13 cellular contexts compared by ENCODE assay signal in the genomic region with DNA sequence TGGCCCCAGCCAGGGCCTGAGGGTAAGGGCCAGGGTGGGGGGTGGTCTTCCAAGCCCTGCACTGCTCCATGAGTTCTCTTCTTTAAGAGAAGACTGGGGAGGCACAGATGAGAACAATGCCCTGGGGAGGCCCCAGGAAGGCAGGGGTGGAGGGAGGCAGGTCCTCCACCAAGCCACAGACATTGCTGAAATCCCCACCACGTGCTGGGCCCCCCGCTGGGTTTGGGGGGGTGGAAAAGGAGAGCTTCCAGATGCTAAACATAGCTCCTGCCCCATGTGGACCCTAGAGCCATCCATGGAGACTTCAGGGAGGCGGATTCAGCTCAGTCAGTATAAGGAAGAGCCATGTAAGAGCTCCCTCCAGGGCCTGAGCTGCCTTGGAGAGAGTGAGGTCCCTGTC.
DNase-seq lines count a peak whose midpoint lies in the region; ATAC-seq and TF ChIP-seq lines count a peak whose summit lies in the region.
"Had no signal": no experiment of that assay in that cellular context is flagged by ENCODE, and none has a peak within 500 bp of the region (broad histone marks: within the 10 kb centered on the region; RNA-seq: fewer than 3 reads in every experiment).

No MANE protein-coding gene starts in this region.

- H2BK20ac ChIP-seq in IMR-90 (ENCODE audit: low read depth, low read length), result no peak overlapping the region

- no peak overlapping the region for H3K4me3 ChIP-seq in BLaER1 treated with 17β-estradiol and CSF1 and Interleukin-3, amounts not matched to agents 10 nM and 100 nM
- H3K4me3 ChIP-seq in IMR-90 (ENCODE audit: insufficient read depth, low read depth, low read length) (no peak overlapping the region), gastroesophageal sphincter (no peak overlapping the region)

- peaks cover 0 to 3% (median 0%) of the 10 kb centered on the region in 11 experiments; a peak in 1 of 22 replicates for H4K20me1 ChIP-seq in BLaER1 treated with 17β-estradiol and CSF1 and Interleukin-3, amounts not matched to agents 10 nM and 100 nM
- H4K20me1 ChIP-seq in IMR-90 (ENCODE audit: insufficient read depth, low read length), result no peaks in the 10 kb centered on the region

- dilution Hi-C loops in IMR-90 (cut with HindIII; ENCODE audit: low sequenced_read_pairs, unreplicated experiment), result no loop called here

- H3K27me3 ChIP-seq in BLaER1 treated with 17β-estradiol and CSF1 and Interleukin-3, amounts not matched to agents 10 nM and 100 nM, result no peaks in the 10 kb centered on the region
- peaks cover 39% of the 10 kb centered on the region; the same call in 1 of the 2 replicates for H3K27me3 ChIP-seq in IMR-90 (ENCODE audit: control insufficient read depth, insufficient read depth, low read length)
- H3K27me3 ChIP-seq in gastroesophageal sphincter, result peaks cover 50% of the 10 kb centered on the region

- H3K23ac ChIP-seq in IMR-90 (ENCODE audit: low read depth, low read length), result no peak overlapping the region

- no peak overlapping the region for H2BK5ac ChIP-seq in IMR-90 (ENCODE audit: low read depth, low read length, poor library complexity, severe bottlenecking)

- H3K27ac ChIP-seq in BLaER1 treated with 17β-estradiol and CSF1 and Interleukin-3, amounts not matched to agents 10 nM and 100 nM, result no peak overlapping the region
- H3K27ac ChIP-seq in IMR-90 (ENCODE audit: insufficient read depth, low read length), result no peak overlapping the region
- H3K27ac ChIP-seq in gastroesophageal sphincter, result no peak overlapping the region
- H3K27ac ChIP-seq: HL-60 had no signal

- peak overlapping the region; percentile 16 for H2AK9ac ChIP-seq in IMR-90 (replicated peaks; ENCODE audit: low read depth, low read length, poor library complexity)

- WGBS in IMR-90 (ENCODE audit: extremely low coverage in 2 of 2, insufficient read length in 1 of 2), 2 experiments, result no CpG with 5 or more reads among the region's 3 CpGs
- no CpG with 5 or more reads among the region's 3 CpGs for WGBS in gastroesophageal sphincter (ENCODE audit: low coverage in 1 of 2), 2 donors

- H3K18ac ChIP-seq in IMR-90 (ENCODE audit: low read depth, low read length), result no peak overlapping the region

- no peaks in the 10 kb centered on the region for H3K9me1 ChIP-seq in IMR-90 (ENCODE audit: insufficient read depth, low read length)

- TF ChIP-seq CTCF in IMR-90 (conservative IDR thresholded peaks at IDR 0.05; ENCODE audit: low read depth, low read length) (no peak), gastroesophageal sphincter (IDR thresholded peaks at IDR 0.05) (no peak)

- intact Hi-C loops in IMR-90 (cut with micrococcal nuclease), result no loop called here

- TF ChIP-seq POLR2A in IMR-90 (IDR thresholded peaks at IDR 0.05; ENCODE audit: low read depth, low read length) (no peak), gastroesophageal sphincter (IDR thresholded peaks at IDR 0.05) (no peak)

- no peak overlapping the region for H4K5ac ChIP-seq in IMR-90 (ENCODE audit: low read depth, low read length)

- H3K14ac ChIP-seq in IMR-90 (replicated peaks; ENCODE audit: low read depth, low read length), result no peak overlapping the region

- no peak overlapping the region for H2BK15ac ChIP-seq in IMR-90 (ENCODE audit: low read depth, low read length)

- no peak overlapping the region for H2BK120ac ChIP-seq in IMR-90 (ENCODE audit: low read depth, low read length)

- no peak overlapping the region for H2AFZ ChIP-seq in IMR-90 (replicated peaks; ENCODE audit: low read length, poor library complexity)

- H3K36me3 ChIP-seq in BLaER1 treated with 17β-estradiol and CSF1 and Interleukin-3, amounts not matched to agents 10 nM and 100 nM, result no peaks in the 10 kb centered on the region
- H3K36me3 ChIP-seq in IMR-90 (ENCODE audit: control insufficient read depth, insufficient read depth, low read length) (no peaks in the 10 kb centered on the region), gastroesophageal sphincter (no peaks in the 10 kb centered on the region)

- TF ChIP-seq EP300 in gastroesophageal sphincter (IDR thresholded peaks at IDR 0.05), result no peak

- ATAC-seq in IMR-90 (ENCODE audit: low read depth) (no peak), gastroesophageal sphincter (peak; percentile 20)
- ATAC-seq: CD8-positive, alpha-beta T cell had no signal

- H4K8ac ChIP-seq in IMR-90 (ENCODE audit: low read depth in 2 of 2, low read length in 2 of 2), result no peak overlapping the region

- H2AK5ac ChIP-seq in IMR-90 (ENCODE audit: low read depth, low read length), result no peak overlapping the region

- BruUV-seq in IMR-90 (replicated peaks; lab: Mats Ljungman, UMichigan), result no TSS peak

- no peaks in the 10 kb centered on the region for H3K79me1 ChIP-seq in IMR-90 (ENCODE audit: low read depth in 1 of 2, low read length in 2 of 2)

- POLR2A ChIA-PET in IMR-90 (lab: Charles Lee; ENCODE audit: unreplicated experiment), result no interaction called here

- H3K9me3 ChIP-seq in BLaER1 treated with 17β-estradiol and CSF1 and Interleukin-3, amounts not matched to agents 10 nM and 100 nM (replicated peaks in 1 of 11), result no peaks in the 10 kb centered on the region
- H3K9me3 ChIP-seq in IMR-90 (ENCODE audit: control insufficient read depth, insufficient read depth, low read length) (no peaks in the 10 kb centered on the region), gastroesophageal sphincter (no peaks in the 10 kb centered on the region)

- CTCF ChIA-PET in IMR-90 (lab: Yijun Ruan, JAX), result interaction anchor here (0.5 kb wide), 1 partner anchor 32 kb away, joined by 3 read pairs; no protein-coding TSS in a partner anchor

- no peak for DNase-seq in IMR-90
- no peak for DNase-seq in SIG-M5 treated with dmso at 0.1 percent for 504 hours (lab: John Stamatoyannopoulos, UW; ENCODE audit: unreplicated experiment)
- no peak for DNase-seq in ecto neural progenitor cell (ENCODE audit: low spot score)
- DNase-seq in stimulated activated naive CD4-positive, alpha-beta T cell (lab: John Stamatoyannopoulos, UW), result no peak
- DNase-seq: AML-193; Calu3; CD8-positive, alpha-beta T cell; DMS53; H9; KBM-7 had no signal

- peak overlapping the region in 8 of 11 experiments; percentile 32 to 58 (median 48); a peak in 16 of 22 replicates for H3K4me2 ChIP-seq in BLaER1 treated with 17β-estradiol and CSF1 and Interleukin-3, amounts not matched to agents 10 nM and 100 nM
- H3K4me2 ChIP-seq in IMR-90 (ENCODE audit: low read depth, low read length), result no peak overlapping the region

- no peak for TF ChIP-seq RAD21 in IMR-90 (IDR thresholded peaks at IDR 0.05; ENCODE audit: low read length)

- no peak overlapping the region for H3K56ac ChIP-seq in IMR-90 (ENCODE audit: extremely low read depth, insufficient read depth, low read length)

- H3K9ac ChIP-seq in BLaER1 treated with 17β-estradiol and CSF1 and Interleukin-3, amounts not matched to agents 10 nM and 100 nM, result no peak overlapping the region
- H3K9ac ChIP-seq in IMR-90 (ENCODE audit: low read depth, low read length), result no peak overlapping the region

- H3K4me1 ChIP-seq in BLaER1 treated with 17β-estradiol and CSF1 and Interleukin-3, amounts not matched to agents 10 nM and 100 nM, result peaks cover 0 to 11% (median 8%) of the 10 kb centered on the region in 10 experiments; a peak in 13 of 20 replicates
- H3K4me1 ChIP-seq in IMR-90 (ENCODE audit: control insufficient read depth, insufficient read depth, low read length), result no peaks in the 10 kb centered on the region
- no peaks in the 10 kb centered on the region for H3K4me1 ChIP-seq in gastroesophageal sphincter

- in situ Hi-C loops in IMR-90 (cut with MboI; ENCODE audit: low sequenced_read_pairs), result no loop called here

- no peak overlapping the region for H4K91ac ChIP-seq in IMR-90 (ENCODE audit: insufficient read depth, low read depth, low read length)

- no peak overlapping the region for H3K4ac ChIP-seq in IMR-90 (ENCODE audit: low read depth, low read length)

TF ChIP-seq in IMR-90, 13 proteins besides CTCF, POLR2A, EP300 and RAD21:
- TF ChIP-seq, protein P1, sequence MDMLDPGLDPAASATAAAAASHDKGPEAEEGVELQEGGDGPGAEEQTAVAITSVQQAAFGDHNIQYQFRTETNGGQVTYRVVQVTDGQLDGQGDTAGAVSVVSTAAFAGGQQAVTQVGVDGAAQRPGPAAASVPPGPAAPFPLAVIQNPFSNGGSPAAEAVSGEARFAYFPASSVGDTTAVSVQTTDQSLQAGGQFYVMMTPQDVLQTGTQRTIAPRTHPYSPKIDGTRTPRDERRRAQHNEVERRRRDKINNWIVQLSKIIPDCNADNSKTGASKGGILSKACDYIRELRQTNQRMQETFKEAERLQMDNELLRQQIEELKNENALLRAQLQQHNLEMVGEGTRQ (IDR thresholded peaks at IDR 0.05; ENCODE audit: low read depth, low read length), result no peak
